Comparison of ENCODE assay signal across 26 cellular contexts in genomic region chr5:148509893-148510292, GRCh38.
"Had no signal": no experiment of that assay in that cellular context is flagged by ENCODE, and none has a peak within 500 bp of the region (broad histone marks: within the 10 kb centered on the region; RNA-seq: fewer than 3 reads in every experiment).

No MANE protein-coding gene starts in this region.

- H3K36me3 ChIP-seq: brain microvascular endothelial cell, heart left ventricle had no signal

- DNase-seq: activated CD4-positive, alpha-beta memory T cell treated with anti-CD3 and anti-CD28 coated beads, Interleukin-2, amount 10 ng/mL, durations not matched to agents 7 days and 5 days; activated CD4-positive, alpha-beta T cell treated with anti-CD3 and anti-CD28 coated beads for 1 hour; activated CD4-positive, alpha-beta T cell treated with anti-CD3 and anti-CD28 coated beads for 4 hours; activated CD4-positive, alpha-beta T cell treated with anti-CD3 and anti-CD28 coated beads, Interleukin-2, amount 10 ng/mL, durations not matched to agents 7 days and 5 days; activated CD4-positive, alpha-beta T cell treated with anti-CD3 and anti-CD28 coated beads, Interleukin-2, amount 50 U/mL, for 4 hours; activated CD8-positive, alpha-beta memory T cell treated with anti-CD3 and anti-CD28 coated beads, Interleukin-2, amount 50 U/mL, for 48 hours; activated effector memory CD4-positive, alpha-beta T cell treated with Interleukin-2 at 50 U/mL for 16 hours; activated gamma-delta T cell treated with Interleukin-2 at 50 U/mL for 16 hours; activated naive CD4-positive, alpha-beta T cell treated with anti-CD3 and anti-CD28 coated beads, Interleukin-2, amount 50 U/mL, for 16 hours; activated naive CD4-positive, alpha-beta T cell treated with Interleukin-2 at 50 U/mL for 16 hours; activated T-cell treated with anti-CD3 and anti-CD28 coated beads for 4 hours; activated T-cell treated with anti-CD3 and anti-CD28 coated beads, Interleukin-2, amount 50 U/mL, for 24 hours; amniotic stem cell; anterior cingulate cortex; brain microvascular endothelial cell; dorsolateral prefrontal cortex; effector memory CD4-positive, alpha-beta T cell; endodermal cell; foreskin fibroblast; heart left ventricle; hypothalamus had no signal

- ATAC-seq: activated T-helper 17 cell treated with anti-CD3 and anti-CD28 coated beads, Interleukin-2, amount 50 U/mL, for 72 hours; esophagus mucosa; heart left ventricle; WTC11 had no signal

- H3K4me3 ChIP-seq: coronary artery, dorsolateral prefrontal cortex, heart left ventricle had no signal

- H3K27ac ChIP-seq: brain microvascular endothelial cell, coronary artery, dorsolateral prefrontal cortex, heart left ventricle, VCaP had no signal

- H3K27me3 ChIP-seq: brain microvascular endothelial cell, dorsolateral prefrontal cortex, heart left ventricle had no signal
